Comparison of ENCODE assay signal across 30 cellular contexts in the genomic region with DNA sequence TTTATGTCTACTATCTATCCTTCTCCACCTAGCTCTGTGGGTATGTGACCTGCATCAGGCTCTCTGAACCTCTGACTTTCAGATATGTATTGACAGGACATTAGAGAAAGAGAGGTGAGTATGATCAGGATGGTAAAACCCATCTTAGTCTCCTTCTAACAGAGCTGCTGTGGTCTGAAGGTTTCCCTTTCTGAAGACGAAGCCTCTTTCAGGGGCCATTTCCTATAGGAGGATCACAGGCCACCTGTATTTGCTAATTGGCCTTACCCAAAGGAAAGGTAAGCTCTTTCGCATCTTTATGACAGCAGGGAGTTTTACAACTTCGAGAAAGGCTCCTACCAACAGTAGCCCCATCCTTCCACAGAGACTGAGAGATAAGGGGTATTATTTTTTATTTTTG.
DNase-seq lines count a peak whose midpoint lies in the region; ATAC-seq and TF ChIP-seq lines count a peak whose summit lies in the region.
"Had no signal": no experiment of that assay in that cellular context is flagged by ENCODE, and none has a peak within 500 bp of the region (broad histone marks: within the 10 kb centered on the region; RNA-seq: fewer than 3 reads in every experiment).

No MANE protein-coding gene starts in this region.

- no peak for DNase-seq in GM19240 (ENCODE audit: insufficient read length, low spot score)
- DNase-seq in A172 (ENCODE audit: low spot score): no peak
- no peak for DNase-seq in activated CD4-positive, alpha-beta T cell treated with anti-CD3 and anti-CD28 coated beads, Interleukin-2, amount 50 U/mL, for 48 hours
- no peak for DNase-seq in HuH-7.5 (ENCODE audit: low spot score)
- DNase-seq: activated CD4-positive, alpha-beta T cell treated with anti-CD3 and anti-CD28 coated beads, Interleukin-2, amount 10 ng/mL, durations not matched to agents 24 days and 14 days; activated naive CD8-positive, alpha-beta T cell treated with anti-CD3 and anti-CD28 coated beads, Interleukin-2, amount 50 U/mL, for 24 hours; activated T-cell treated with anti-CD3 and anti-CD28 coated beads, Interleukin-2, amount 50 U/mL, for 48 hours; CD8-positive, alpha-beta memory T cell; dermis blood vessel endothelial cell; hippocampal formation; left cardiac atrium; mammary epithelial cell; NCI-H1694 treated with DMSO at 0.1 percent for 48 hours; NCI-H2171; NCI-H510A treated with DMSO at 0.1 percent for 48 hours; Peyer's patch; SHP77 treated with DMSO at 0.1 percent for 48 hours; stimulated activated CD4-positive, alpha-beta T cell treated with anti-CD3 and anti-CD28 coated beads, Interleukin-1b, Interleukin-23, amount 100 ng/mL, for 48 hours; stimulated activated CD8-positive, alpha-beta memory T cell treated with anti-CD3 and anti-CD28 coated beads, Interleukin-4, amount 100 ng/mL, for 48 hours; stimulated activated naive CD8-positive, alpha-beta T cell treated with anti-CD3 and anti-CD28 coated beads, Interleukin-15, amount 100 ng/mL, for 72 hours; SW 1271; T1000; WERI-Rb-1 had no signal

- no peaks in the 10 kb centered on the region for H3K79me2 ChIP-seq in OCI-LY1 (ENCODE audit: insufficient read depth, low read length)

- H3K4me1 ChIP-seq in OCI-LY1 (ENCODE audit: insufficient read depth, low read length, severe bottlenecking): peaks cover 67% of the 10 kb centered on the region
- H3K4me1 ChIP-seq: Peyer's patch, vagina had no signal

- H3K27ac ChIP-seq in OCI-LY1 (ENCODE audit: low read depth, low read length, poor library complexity, severe bottlenecking): peak overlapping the region; percentile 100
- H3K27ac ChIP-seq: HL-60, Peyer's patch, vagina, WERI-Rb-1 had no signal

- no peak overlapping the region for H3K9ac ChIP-seq in OCI-LY1 (ENCODE audit: low read length)

- H3K36me3 ChIP-seq in OCI-LY1 (ENCODE audit: insufficient read depth, low read length): no peaks in the 10 kb centered on the region
- H3K36me3 ChIP-seq: Peyer's patch, vagina, WERI-Rb-1 had no signal

- ATAC-seq in GM18511 (IDR thresholded peaks at IDR 0.05; ENCODE audit: unreplicated experiment) (peak; percentile 12), GM21515 (IDR thresholded peaks at IDR 0.05; ENCODE audit: unreplicated experiment) (peak; percentile 30), HG02852 (IDR thresholded peaks at IDR 0.05; ENCODE audit: unreplicated experiment) (peak; percentile 29)
- ATAC-seq: activated naive CD8-positive, alpha-beta T cell treated with anti-CD3 and anti-CD28 coated beads, Interleukin-2, amount 50 U/mL, for 24 hours; left cardiac atrium; stimulated activated naive CD8-positive, alpha-beta T cell treated with anti-CD3 and anti-CD28 coated beads, Interleukin-15, amount 100 ng/mL, for 72 hours had no signal

- no peaks in the 10 kb centered on the region for H3K9me3 ChIP-seq in OCI-LY1 (ENCODE audit: low read length)
- H3K9me3 ChIP-seq: Peyer's patch, vagina had no signal

- no peaks in the 10 kb centered on the region for H3K9me2 ChIP-seq in OCI-LY1 (ENCODE audit: low read depth, low read length)

- H3K27me3 ChIP-seq in OCI-LY1 (ENCODE audit: insufficient read depth, low read length): no peaks in the 10 kb centered on the region
- H3K27me3 ChIP-seq: Peyer's patch, vagina had no signal

- no peak overlapping the region for H2AFZ ChIP-seq in OCI-LY1 (ENCODE audit: low read length)

- no peaks in the 10 kb centered on the region for H4K20me1 ChIP-seq in OCI-LY1 (ENCODE audit: insufficient read depth, low read length)

- no peak for TF ChIP-seq CTCF in OCI-LY1 (IDR thresholded peaks at IDR 0.05; ENCODE audit: low read length)

- no peak overlapping the region for H3K4me3 ChIP-seq in OCI-LY1 (ENCODE audit: low read depth, low read length, poor library complexity, severe bottlenecking)
- H3K4me3 ChIP-seq: Peyer's patch, smooth muscle cell, vagina had no signal

- H3F3A ChIP-seq in OCI-LY1 (ENCODE audit: insufficient read depth, low read length): peaks cover 3% of the 10 kb centered on the region; the same call in 1 of the 2 replicates

- H3K4me2 ChIP-seq in OCI-LY1 (ENCODE audit: low read length): 0 out of 2 replicates have a peak overlapping the region, but pooled peaks have one; percentile 19
- H3K4me2 ChIP-seq: smooth muscle cell had no signal
